13 cellular contexts compared by ENCODE assay signal in the genomic region with DNA sequence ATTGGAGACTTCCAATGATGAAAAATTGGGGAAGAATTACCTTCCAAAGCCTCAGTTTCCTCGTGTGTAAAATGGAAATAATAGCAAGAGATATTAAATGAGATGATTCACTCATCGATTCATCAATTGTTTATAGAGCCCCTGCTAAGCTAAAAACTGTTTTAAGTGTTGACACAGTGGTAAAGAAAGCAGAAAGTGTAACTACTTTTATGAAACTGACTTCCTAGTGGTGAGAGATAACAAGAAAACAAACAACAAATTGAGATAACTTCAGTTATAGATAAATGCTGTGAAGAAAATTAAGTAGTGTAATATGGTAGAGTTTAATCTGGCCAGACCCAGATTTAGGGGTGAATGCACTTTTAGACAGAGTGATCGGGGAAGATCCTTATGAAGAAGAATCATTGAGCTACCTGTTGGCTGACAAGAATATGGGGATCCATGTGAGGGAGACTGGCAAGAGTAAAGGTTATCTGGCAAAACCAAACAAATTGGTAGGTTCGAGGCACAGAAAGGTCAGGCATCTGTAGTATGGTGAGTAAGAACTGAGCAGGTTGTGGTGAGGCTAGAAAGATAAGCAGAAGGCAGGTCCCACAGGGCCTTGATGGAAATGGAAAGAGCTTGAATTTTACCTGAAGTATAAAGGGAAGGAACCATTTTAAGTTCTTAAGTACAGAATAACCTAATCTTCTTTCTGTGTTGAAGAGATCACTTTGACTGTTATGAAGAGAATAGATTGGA. TPM values are rescaled to one million over a fixed set of nuclear protein-coding genes. Genes with fewer than 3 reads are reported as not detected.
DNase-seq lines count a peak whose midpoint lies in the region; ATAC-seq, FAIRE-seq and TF ChIP-seq lines count a peak whose summit lies in the region.
"Had no signal": no experiment of that assay in that cellular context is flagged by ENCODE, and none has a peak within 500 bp of the region (broad histone marks: within the 10 kb centered on the region; RNA-seq: fewer than 3 reads in every experiment).

No MANE protein-coding gene starts in this region.

- peak overlapping the region; percentile 80 for H3K4me3 Mint-ChIP-seq in CD4-positive, alpha-beta T cell
- H3K4me3 Mint-ChIP-seq in activated T-helper 2 cell treated with anti-CD3 and anti-CD28 coated beads, Interferon-gamma antibody, Interleukin-2, Interleukin-4, amounts not matched to agents 10 μg/mL and 5 μg/mL and 100 μg/mL, durations not matched to agents 14 hours and 24 hours and 36 hours (ENCODE audit: low read depth) = peak overlapping the region; percentile 73
- H3K4me3 Mint-ChIP-seq: nephron had no signal

- no peak for TF ChIP-seq CTCF in CD4-positive, alpha-beta T cell (IDR thresholded peaks at IDR 0.05)
- TF ChIP-seq CTCF in stomach (IDR thresholded peaks at IDR 0.05) (no peak), kidney (IDR thresholded peaks at IDR 0.05; ENCODE audit: borderline replicate concordance, extremely low read depth, insufficient read depth) (no peak)

- H3K9me3 ChIP-seq in CD4-positive, alpha-beta T cell (ENCODE audit: control insufficient read depth, low read length) = no peaks in the 10 kb centered on the region
- H3K9me3 ChIP-seq in stomach (no peaks in the 10 kb centered on the region), kidney (ENCODE audit: control insufficient read depth in 1 of 2, low read length in 2 of 2) (no peaks in the 10 kb centered on the region)
- H3K9me3 ChIP-seq: tibial artery had no signal

- H3K27me3 ChIP-seq in CD4-positive, alpha-beta T cell (ENCODE audit: control insufficient read depth, insufficient read depth, low read length) = no peaks in the 10 kb centered on the region
- no peaks in the 10 kb centered on the region for H3K27me3 ChIP-seq in stomach
- H3K27me3 ChIP-seq: BLaER1 treated with 17β-estradiol and CSF1 and Interleukin-3, amounts not matched to agents 10 nM and 100 nM; tibial artery had no signal

- DNase-seq in CD4-positive, alpha-beta T cell = no peak
- no peak for DNase-seq in activated T-helper 2 cell treated with anti-CD3 and anti-CD28 coated beads, Interferon-gamma antibody, Interleukin-2, Interleukin-4, amounts not matched to agents 10 μg/mL and 5 μg/mL and 100 μg/mL, durations not matched to agents 14 hours and 24 hours and 36 hours (ENCODE audit: low spot score)
- no peak for DNase-seq in stomach
- DNase-seq in kidney = no peak
- no peak for DNase-seq in amniotic stem cell (lab: John Stamatoyannopoulos, UW)
- DNase-seq in A172 (ENCODE audit: low spot score) = no peak
- DNase-seq: effector CD8-positive, alpha-beta T cell; NCI-H69; tibial artery had no signal

- intact Hi-C loops in CD4-positive, alpha-beta T cell (cut with DNase I, micrococcal nuclease) = loop anchor here in 1 of 2 experiments (1.0 kb wide), 1 partner anchor 8 kb away; no protein-coding TSS in a partner anchor
- intact Hi-C loops in activated T-helper 2 cell treated with anti-CD3 and anti-CD28 coated beads, Interferon-gamma antibody, Interleukin-2, Interleukin-4, amounts not matched to agents 10 μg/mL and 5 μg/mL and 100 μg/mL, durations not matched to agents 14 hours and 24 hours and 36 hours (cut with micrococcal nuclease) = loop anchor here (1.0 to 10.0 kb wide), 5 partner anchors 8 to 875 kb away; a partner anchor contains a TSS
- intact Hi-C loops in stomach (cut with DNase I; ENCODE audit: low total_unique reads) = no loop called here
- intact Hi-C loops in kidney (cut with DNase I) = no loop called here

- POLR2A ChIA-PET in CD4-positive, alpha-beta T cell (lab: Charles Lee) = interaction anchor here (0.6 to 9.7 kb wide), 17 partner anchors 9 to 1430 kb away, joined by 3 to 152 read pairs (median 4); a partner anchor contains a TSS

- no peaks in the 10 kb centered on the region for H3K9me3 Mint-ChIP-seq in CD4-positive, alpha-beta T cell
- H3K9me3 Mint-ChIP-seq in activated T-helper 2 cell treated with anti-CD3 and anti-CD28 coated beads, Interferon-gamma antibody, Interleukin-2, Interleukin-4, amounts not matched to agents 10 μg/mL and 5 μg/mL and 100 μg/mL, durations not matched to agents 14 hours and 24 hours and 36 hours = no peaks in the 10 kb centered on the region
- H3K9me3 Mint-ChIP-seq: nephron had no signal

- H3K4me1 ChIP-seq in stomach (peaks cover 0 to 2% (median 0%) of the 10 kb centered on the region in 4 donors), kidney (ENCODE audit: control insufficient read depth in 1 of 2, insufficient read depth in 1 of 2, low read depth in 1 of 2, low read length in 2 of 2) (no peaks in the 10 kb centered on the region)
- H3K4me1 ChIP-seq: tibial artery had no signal

- WGBS in stomach, 5 donors = 52 to 66% (median 58%) methylated on average over 4 of the region's 4 CpGs

- CTCF ChIA-PET in CD4-positive, alpha-beta T cell (lab: Charles Lee) = interaction anchor here (0.9 to 4.0 kb wide), 9 partner anchors 10 to 114 kb away, joined by 3 to 19 read pairs (median 4); no protein-coding TSS in a partner anchor

- peak; percentile 34 for ATAC-seq in CD4-positive, alpha-beta T cell (ENCODE audit: poor library complexity)
- ATAC-seq in GM19043 (IDR thresholded peaks at IDR 0.05; ENCODE audit: low read depth, unreplicated experiment) (peak; percentile 41), HG03354 (IDR thresholded peaks at IDR 0.05; ENCODE audit: poor library complexity, severe bottlenecking, unreplicated experiment) (peak; percentile 54)

- H3K9ac ChIP-seq in kidney (ENCODE audit: low read length in 2 of 2) = no peak overlapping the region

- TF ChIP-seq EP300 in stomach (IDR thresholded peaks at IDR 0.05) = no peak

- TF ChIP-seq POLR2A in stomach (IDR thresholded peaks at IDR 0.05) = no peak

- no peaks in the 10 kb centered on the region for H3K27me3 Mint-ChIP-seq in CD4-positive, alpha-beta T cell
- no peaks in the 10 kb centered on the region for H3K27me3 Mint-ChIP-seq in activated T-helper 2 cell treated with anti-CD3 and anti-CD28 coated beads, Interferon-gamma antibody, Interleukin-2, Interleukin-4, amounts not matched to agents 10 μg/mL and 5 μg/mL and 100 μg/mL, durations not matched to agents 14 hours and 24 hours and 36 hours (ENCODE audit: low read depth)

- H3K36me3 Mint-ChIP-seq in CD4-positive, alpha-beta T cell (ENCODE audit: low read depth) = peaks cover 70% of the 10 kb centered on the region
- H3K36me3 Mint-ChIP-seq in activated T-helper 2 cell treated with anti-CD3 and anti-CD28 coated beads, Interferon-gamma antibody, Interleukin-2, Interleukin-4, amounts not matched to agents 10 μg/mL and 5 μg/mL and 100 μg/mL, durations not matched to agents 14 hours and 24 hours and 36 hours (ENCODE audit: low read depth) = peaks cover 76% of the 10 kb centered on the region

- peak overlapping the region; percentile 73 for H3K27ac ChIP-seq in CD4-positive, alpha-beta T cell (ENCODE audit: low read depth, low read length)
- H3K27ac ChIP-seq in stomach = peak overlapping the region in 1 of 5 donors; percentile 11
- no peak overlapping the region for H3K27ac ChIP-seq in kidney (ENCODE audit: low read depth in 2 of 2, low read length in 2 of 2)
- H3K27ac ChIP-seq: tibial artery had no signal

- peak overlapping the region; percentile 90 for H3K27ac Mint-ChIP-seq in CD4-positive, alpha-beta T cell
- H3K27ac Mint-ChIP-seq in activated T-helper 2 cell treated with anti-CD3 and anti-CD28 coated beads, Interferon-gamma antibody, Interleukin-2, Interleukin-4, amounts not matched to agents 10 μg/mL and 5 μg/mL and 100 μg/mL, durations not matched to agents 14 hours and 24 hours and 36 hours = peak overlapping the region; percentile 88
- H3K27ac Mint-ChIP-seq: nephron had no signal

- H3K4me1 Mint-ChIP-seq in CD4-positive, alpha-beta T cell (ENCODE audit: low read depth) = peaks cover 72% of the 10 kb centered on the region
- H3K4me1 Mint-ChIP-seq in activated T-helper 2 cell treated with anti-CD3 and anti-CD28 coated beads, Interferon-gamma antibody, Interleukin-2, Interleukin-4, amounts not matched to agents 10 μg/mL and 5 μg/mL and 100 μg/mL, durations not matched to agents 14 hours and 24 hours and 36 hours (ENCODE audit: low read depth) = peaks cover 68% of the 10 kb centered on the region
- H3K4me1 Mint-ChIP-seq: nephron had no signal

- H3K36me3 ChIP-seq in stomach (no peaks in the 10 kb centered on the region), kidney (ENCODE audit: control insufficient read depth in 1 of 2, insufficient read depth in 2 of 2, low read length in 2 of 2) (no peaks in the 10 kb centered on the region)
- H3K36me3 ChIP-seq: tibial artery had no signal

- H3K4me3 ChIP-seq in stomach (no peak overlapping the region), kidney (ENCODE audit: low read length in 2 of 2) (no peak overlapping the region)
- H3K4me3 ChIP-seq: tibial artery had no signal

- no peak for FAIRE-seq in kidney (lab: Jason Lieb, UNC)

RNA-seq across cellular contexts. Expression of a gene that starts 10.9 kb away (rescaled TPM):
- 100 to 1,000 TPM; 661 to 698 TPM for total RNA-seq in CD4-positive, alpha-beta T cell
- 321 and 333 TPM in 2 replicates for total RNA-seq in activated T-helper 2 cell treated with anti-CD3 and anti-CD28 coated beads, Interferon-gamma antibody, Interleukin-2, Interleukin-4, amounts not matched to agents 10 μg/mL and 5 μg/mL and 100 μg/mL, durations not matched to agents 14 hours and 24 hours and 36 hours
- total RNA-seq in stomach = 10 to 100 TPM in 4 of 5 donors, under 1 TPM in 1; 0.58 to 50.9 (median 25.4) TPM
- polyA plus RNA-seq in stomach = 1 to 10 TPM; 2.8 to 5.3 (median 3.0) TPM
- total RNA-seq in kidney = 60.2 TPM
- polyA plus RNA-seq in kidney (ENCODE audit: insufficient read depth, low read depth, low replicate concordance) = 1.4 TPM
- total RNA-seq in A172 (2014; rRNA removed; shearing (Covaris generic)) = 2.8 and 3.1 TPM in 2 replicates
